In the genomic region with DNA sequence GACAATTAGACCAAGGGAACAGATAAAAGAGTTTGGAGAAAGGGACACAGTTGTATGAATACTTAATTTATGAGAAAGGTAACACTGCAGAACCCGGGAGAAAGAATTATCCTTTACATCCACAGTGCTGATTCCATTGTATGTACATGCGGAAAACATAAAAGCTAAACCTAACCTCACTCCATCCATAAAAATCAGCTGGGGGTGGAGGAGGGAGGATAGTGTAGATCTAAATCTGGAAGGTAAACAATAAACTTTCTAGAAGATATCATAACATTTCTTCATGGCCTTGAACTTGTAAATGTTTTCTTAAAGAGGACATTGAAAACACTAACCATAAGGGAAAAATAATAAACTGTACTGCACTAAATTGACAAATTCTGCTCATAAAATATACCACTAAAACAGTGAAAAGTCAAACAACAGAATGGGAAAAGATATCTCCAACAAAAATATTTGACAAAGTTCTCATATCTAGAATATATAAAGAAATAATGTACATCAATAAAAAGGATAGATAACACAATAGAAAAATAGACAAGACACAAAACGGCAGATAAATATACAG, we compare ENCODE assay signal across 24 cellular contexts.
"Had no signal": no experiment of that assay in that cellular context is flagged by ENCODE, and none has a peak within 500 bp of the region (broad histone marks: within the 10 kb centered on the region; RNA-seq: fewer than 3 reads in every experiment).

No MANE protein-coding gene starts in this region.

- H3K27ac ChIP-seq: adrenal gland, SJSA1 had no signal

- H3K36me3 ChIP-seq: adrenal gland, MG63, SJSA1 had no signal

- H3K4me1 ChIP-seq: adrenal gland, SJSA1 had no signal

- DNase-seq: activated CD4-positive, alpha-beta T cell treated with anti-CD3 and anti-CD28 coated beads for 36 hours; activated CD4-positive, alpha-beta T cell treated with anti-CD3 and anti-CD28 coated beads, Interleukin-2, amount 10 ng/mL, durations not matched to agents 7 days and 5 days; activated CD4-positive, alpha-beta T cell treated with anti-CD3 and anti-CD28 coated beads, Interleukin-2, amount 50 U/mL, for 48 hours; activated CD8-positive, alpha-beta T cell treated with anti-CD3 and anti-CD28 coated beads, Interleukin-2, amount 10 ng/mL, durations not matched to agents 7 days and 5 days; activated gamma-delta T cell treated with Interleukin-2 at 50 U/mL for 16 hours; activated naive CD4-positive, alpha-beta T cell treated with anti-CD3 and anti-CD28 coated beads for 36 hours; activated T-cell treated with anti-CD3 and anti-CD28 coated beads, Interleukin-2, amount 50 U/mL, for 24 hours; adrenal gland; central memory CD4-positive, alpha-beta T cell; MG63; NCI-H1048; NCI-H1105 treated with DMSO at 0.1 percent for 48 hours; NCI-H1436 treated with DMSO at 0.1 percent for 48 hours; NCI-H1694 treated with DMSO at 0.1 percent for 48 hours; NCI-H2029; NCI-H345; NCI-H524 treated with DMSO at 0.1 percent for 48 hours; SHP77; SK-N-SH had no signal

- H3K4me3 ChIP-seq: adrenal gland, MG63, SJSA1 had no signal

- H3K9me3 ChIP-seq: adrenal gland, MG63, SJSA1, SK-N-SH had no signal

- ATAC-seq: activated CD4-positive, alpha-beta T cell treated with anti-CD3 and anti-CD28 coated beads for 36 hours; activated CD4-positive, CD25-positive, alpha-beta regulatory T cell treated with anti-CD3 and anti-CD28 coated beads, Interleukin-2, amount 50 U/mL, for 24 hours; activated CD8-positive, alpha-beta T cell treated with anti-CD3 and anti-CD28 coated beads, Interleukin-2, amount 10 ng/mL, durations not matched to agents 7 days and 5 days; activated naive CD4-positive, alpha-beta T cell treated with anti-CD3 and anti-CD28 coated beads, Interleukin-2, amount 50 U/mL, for 72 hours; Panc1; WTC11 had no signal

- H3K27me3 ChIP-seq: adrenal gland, MG63, SJSA1 had no signal
